2 cellular contexts compared by ENCODE assay signal in genomic region chr17:79793924-79794304, GRCh38.
A peak's percentile ranks its signal among the peaks of the same experiment; 100 is the strongest.
TF ChIP-seq lines count a peak whose summit lies in the region.

No MANE protein-coding gene starts in this region.

TF ChIP-seq in IMR-90, 13 proteins besides CTCF, POLR2A, EP300 and RAD21:
- peak; percentile 1 for TF ChIP-seq RCOR1 (IDR thresholded peaks at IDR 0.05; ENCODE audit: insufficient replicate concordance, low read length)
- TF ChIP-seq FOS (IDR thresholded peaks at IDR 0.05; ENCODE audit: low read depth, low read length): peak; percentile 16; the same call in 1 of the 2 replicates
- TF ChIP-seq SMC3 (IDR thresholded peaks at IDR 0.05; ENCODE audit: low read depth, low read length): no peak
- no peak for TF ChIP-seq CEBPB (IDR thresholded peaks at IDR 0.05; ENCODE audit: low read depth, low read length)
- no peak for TF ChIP-seq MXI1 (IDR thresholded peaks at IDR 0.05; ENCODE audit: borderline replicate concordance, low read depth, low read length)
- no peak for TF ChIP-seq ELK1 (IDR thresholded peaks at IDR 0.05; ENCODE audit: borderline replicate concordance, low read depth, low read length)
- TF ChIP-seq MAZ (IDR thresholded peaks at IDR 0.05; ENCODE audit: borderline replicate concordance, low read depth, low read length): 0 out of 2 replicates have a peak, but pooled peaks have one; percentile 8
- no peak for TF ChIP-seq RFX5 (IDR thresholded peaks at IDR 0.05; ENCODE audit: low read depth, low read length)

TF ChIP-seq in neural cell, 6 proteins besides CTCF, POLR2A, EP300 and RAD21:
- TF ChIP-seq REST (IDR thresholded peaks at IDR 0.05; ENCODE audit: borderline replicate concordance): no peak
- no peak for TF ChIP-seq MXI1 (conservative IDR thresholded peaks at IDR 0.05; ENCODE audit: poor library complexity, severe bottlenecking)
- no peak for TF ChIP-seq TAF1 (IDR thresholded peaks at IDR 0.05; ENCODE audit: low read depth)
- TF ChIP-seq POLR2AphosphoS5 (IDR thresholded peaks at IDR 0.05): no peak
- no peak for TF ChIP-seq SMC3 (conservative IDR thresholded peaks at IDR 0.05; ENCODE audit: poor library complexity)
- TF ChIP-seq EZH2 (IDR thresholded peaks at IDR 0.05; ENCODE audit: borderline replicate concordance, insufficient read depth, low read length, poor library complexity, severe bottlenecking): no peak
